Comparison of ENCODE assay signal across 8 cellular contexts in the genomic region with DNA sequence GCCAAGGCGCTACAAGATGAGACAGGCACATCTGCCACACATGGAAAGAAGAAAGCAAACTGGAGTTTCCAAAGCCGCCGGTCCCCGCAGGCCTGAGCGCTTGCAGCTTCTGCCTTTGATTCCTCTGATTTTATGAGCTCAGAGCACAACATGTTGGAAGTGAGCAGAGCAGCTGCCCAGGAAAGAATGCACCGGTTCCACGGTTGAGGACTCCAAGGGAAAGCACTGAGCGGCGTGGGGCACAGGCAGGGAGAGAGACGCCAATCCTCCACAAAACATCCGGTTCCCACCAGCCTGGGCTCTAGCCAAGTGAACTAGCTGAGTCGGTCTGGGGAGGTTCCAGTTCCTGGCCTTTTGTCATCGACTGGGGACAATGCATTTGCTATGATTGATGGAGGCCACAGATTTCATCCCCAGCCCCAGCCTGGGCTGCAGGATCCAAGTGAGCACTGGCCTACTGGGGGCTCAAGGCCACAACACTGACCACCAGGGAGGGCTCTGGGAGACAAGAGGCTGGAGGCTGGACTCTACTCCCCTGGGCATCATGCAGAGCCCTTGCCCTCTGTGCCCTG.
DNase-seq lines count a peak whose midpoint lies in the region; ATAC-seq and TF ChIP-seq lines count a peak whose summit lies in the region.

No MANE protein-coding gene starts in this region.

- no peak overlapping the region for H3K14ac ChIP-seq in neuronal stem cell (ENCODE audit: low read length)

- H2BK12ac ChIP-seq in neuronal stem cell (ENCODE audit: low read length), result no peak overlapping the region

- no peak overlapping the region for H2BK120ac ChIP-seq in neuronal stem cell (ENCODE audit: low read depth, low read length)

- no peak overlapping the region for H3K9ac ChIP-seq in neuronal stem cell (ENCODE audit: low read depth, low read length, poor library complexity)

- H3K27me3 ChIP-seq in neuronal stem cell (ENCODE audit: control insufficient read depth in 3 of 3, insufficient read depth in 3 of 3, low read depth in 1 of 3, low read length in 3 of 3), result no peaks in the 10 kb centered on the region

- no peaks in the 10 kb centered on the region for H3K36me3 ChIP-seq in neuronal stem cell (replicated peaks in 1 of 2; ENCODE audit: control insufficient read depth in 2 of 2, insufficient read depth in 2 of 2, low read length in 2 of 2)

- H2AFZ ChIP-seq in neuronal stem cell (ENCODE audit: low read length), result peak overlapping the region; percentile 89

- H3K4me1 ChIP-seq in neuronal stem cell (ENCODE audit: control insufficient read depth in 2 of 2, insufficient read depth in 1 of 2, low read depth in 1 of 2, low read length in 2 of 2), result peaks cover 3 to 10% of the 10 kb centered on the region in 2 donors

- peak overlapping the region; percentile 40 for H3K18ac ChIP-seq in neuronal stem cell (ENCODE audit: low read length)

- peaks cover 0 to 3% of the 10 kb centered on the region in 2 donors for H3K9me3 ChIP-seq in neuronal stem cell (replicated peaks in 1 of 2; ENCODE audit: control insufficient read depth in 2 of 2, insufficient read depth in 1 of 2, low read depth in 1 of 2, low read length in 2 of 2)

- no peak overlapping the region for H2BK5ac ChIP-seq in neuronal stem cell (ENCODE audit: low read length)

- no peak overlapping the region for H3K4me2 ChIP-seq in neuronal stem cell (ENCODE audit: insufficient read depth, low read length, poor library complexity, severe bottlenecking)

- no CpG with 5 or more reads among the region's 13 CpGs for WGBS in neuronal stem cell (ENCODE audit: extremely low coverage in 2 of 2, insufficient read length in 2 of 2, insufficient replicate concordance in 1 of 2), 2 donors

- no peak overlapping the region for H4K91ac ChIP-seq in neuronal stem cell (ENCODE audit: low read depth, low read length, poor library complexity)

- peak overlapping the region; percentile 12 for H2BK15ac ChIP-seq in neuronal stem cell (ENCODE audit: low read length)

- no peak for TF ChIP-seq CTCF in foreskin fibroblast (IDR thresholded peaks at IDR 0.05; ENCODE audit: low read depth, low read length)

- H4K8ac ChIP-seq in neuronal stem cell (ENCODE audit: low read depth, low read length), result no peak overlapping the region

- peak overlapping the region; percentile 9 to 18 for H3K4me3 ChIP-seq in foreskin fibroblast (ENCODE audit: low read depth in 1 of 2, low read length in 2 of 2)
- no peak overlapping the region for H3K4me3 ChIP-seq in neuronal stem cell (ENCODE audit: low read length in 2 of 2)

- no peak overlapping the region for H3K23ac ChIP-seq in neuronal stem cell (ENCODE audit: low read depth, low read length, poor library complexity)

- no peak overlapping the region for H2AK5ac ChIP-seq in neuronal stem cell (ENCODE audit: low read depth, low read length)

- no peak overlapping the region for H3K27ac ChIP-seq in neuronal stem cell (replicated peaks; ENCODE audit: low read length)

- DNase-seq in AG08395 (ENCODE audit: low spot score) (peak; percentile 86), SHP77 (lab: John Stamatoyannopoulos, UW) (peak; percentile 63 to 67), foreskin fibroblast (peak; percentile 69 to 78), neuronal stem cell (ENCODE audit: low spot score) (no peak), SKM-1 treated with dmso at 0.1 percent for 144 hours (lab: John Stamatoyannopoulos, UW; ENCODE audit: unreplicated experiment) (no peak), H4 (ENCODE audit: low spot score) (no peak)

- no peaks in the 10 kb centered on the region for H3K79me1 ChIP-seq in neuronal stem cell (ENCODE audit: low read depth, low read length)

- H3K4ac ChIP-seq in neuronal stem cell (ENCODE audit: low read length), result no peak overlapping the region

- no peak for ATAC-seq in HG02763 (IDR thresholded peaks at IDR 0.05; ENCODE audit: unreplicated experiment)
- no peak for ATAC-seq in HG03442 (IDR thresholded peaks at IDR 0.05; ENCODE audit: unreplicated experiment)

Comparison
In these comparisons a context has a peak if more than half of its experiments do, and no peak if none do; other contexts are left out.
1. DNase-seq: peak in AG08395 (single experiment), SHP77 (2 of 2) and foreskin fibroblast (2 of 2); none in neuronal stem cell (single experiment), SKM-1 treated with dmso at 0.1 percent for 144 hours (single experiment) and H4 (single experiment).
2. H3K4me3 ChIP-seq: peak in foreskin fibroblast (2 of 2); none in neuronal stem cell (0 of 2).